Comparison of ENCODE assay signal across 1 cellular context in the genomic region with DNA sequence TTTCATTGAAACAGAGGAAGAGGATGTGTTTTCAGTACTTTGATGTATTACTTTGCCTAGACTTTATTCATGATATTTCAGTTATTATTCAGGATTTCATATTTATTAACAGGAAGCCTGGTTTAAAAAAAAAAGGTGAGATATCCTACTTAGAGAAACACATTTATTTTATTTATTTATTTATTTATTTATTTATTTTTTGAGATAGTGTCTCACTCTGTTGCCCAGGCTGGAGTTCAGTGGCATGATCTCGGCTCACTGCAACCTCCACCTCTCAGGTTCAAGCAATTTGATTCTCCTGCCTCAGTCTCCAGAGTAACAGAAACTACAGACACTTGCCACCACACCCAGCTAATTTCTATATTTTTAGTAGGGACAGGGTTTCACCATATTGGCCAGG.
TF ChIP-seq lines count a peak whose summit lies in the region.

No MANE protein-coding gene starts in this region.

TF ChIP-seq in HEK293, 187 proteins besides CTCF, POLR2A, EP300 and RAD21 (continued from another document):
- TF ChIP-seq ZNF449 (tag by site-specific recombination; IDR thresholded peaks at IDR 0.05) (no peak), SP2 (tag by site-specific recombination; IDR thresholded peaks at IDR 0.05) (no peak), ZNF623 (tag by site-specific recombination; IDR thresholded peaks at IDR 0.05) (peak; percentile 31; the same call in 1 of the 2 replicates), ZBTB7A (tag by site-specific recombination; IDR thresholded peaks at IDR 0.05; ENCODE audit: low read depth) (no peak), ZNF174 (tag by site-specific recombination; IDR thresholded peaks at IDR 0.05) (no peak)
- TF ChIP-seq, protein P1, sequence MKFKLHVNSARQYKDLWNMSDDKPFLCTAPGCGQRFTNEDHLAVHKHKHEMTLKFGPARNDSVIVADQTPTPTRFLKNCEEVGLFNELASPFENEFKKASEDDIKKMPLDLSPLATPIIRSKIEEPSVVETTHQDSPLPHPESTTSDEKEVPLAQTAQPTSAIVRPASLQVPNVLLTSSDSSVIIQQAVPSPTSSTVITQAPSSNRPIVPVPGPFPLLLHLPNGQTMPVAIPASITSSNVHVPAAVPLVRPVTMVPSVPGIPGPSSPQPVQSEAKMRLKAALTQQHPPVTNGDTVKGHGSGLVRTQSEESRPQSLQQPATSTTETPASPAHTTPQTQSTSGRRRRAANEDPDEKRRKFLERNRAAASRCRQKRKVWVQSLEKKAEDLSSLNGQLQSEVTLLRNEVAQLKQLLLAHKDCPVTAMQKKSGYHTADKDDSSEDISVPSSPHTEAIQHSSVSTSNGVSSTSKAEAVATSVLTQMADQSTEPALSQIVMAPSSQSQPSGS (tag by site-specific recombination; IDR thresholded peaks at IDR 0.05; ENCODE audit: low read depth), result no peak
